ENCODE assay signal across 1 cellular context in genomic region chr3:64501298-64501906, GRCh38.
TF ChIP-seq lines count a peak whose summit lies in the region.

No MANE protein-coding gene starts in this region.

TF ChIP-seq in HEK293, 187 proteins besides CTCF, POLR2A, EP300 and RAD21 (continued from another document):
- TF ChIP-seq PBX3 (CRISPR knock-in tag; IDR thresholded peaks at IDR 0.05) (no peak), GFI1B (tag by site-specific recombination; IDR thresholded peaks at IDR 0.05) (no peak), OSR2 (tag by site-specific recombination; IDR thresholded peaks at IDR 0.05) (peak; percentile 70; the same call in 1 of the 2 replicates), ZNF791 (tag by site-specific recombination; IDR thresholded peaks at IDR 0.05) (no peak), ZNF146 (tag by site-specific recombination; IDR thresholded peaks at IDR 0.05) (no peak), ZNF221 (tag by site-specific recombination; IDR thresholded peaks at IDR 0.05; ENCODE audit: borderline replicate concordance) (no peak), ZXDB (tag by site-specific recombination; IDR thresholded peaks at IDR 0.05) (peak; percentile 74), TCF7L2 (IDR thresholded peaks at IDR 0.05; ENCODE audit: borderline replicate concordance, low read depth, low read length) (peak; percentile 67), ZNF239 (tag by site-specific recombination; IDR thresholded peaks at IDR 0.05) (no peak), OVOL3 (tag by site-specific recombination; IDR thresholded peaks at IDR 0.05) (no peak), ZBTB20 (tag by site-specific recombination; IDR thresholded peaks at IDR 0.05) (0 out of 2 replicates have a peak, but pooled peaks have one; percentile 25), PRDM2 (tag by site-specific recombination; IDR thresholded peaks at IDR 0.05; ENCODE audit: borderline replicate concordance) (no peak), REST (tag by site-specific recombination; IDR thresholded peaks at IDR 0.05) (no peak), FEZF1 (tag by site-specific recombination; IDR thresholded peaks at IDR 0.05) (peak; percentile 55)
